Comparison of ENCODE assay signal across 23 cellular contexts in genomic region chr11:58216476-58216875, GRCh38. TPM values are rescaled to one million over a fixed set of nuclear protein-coding genes. Genes with fewer than 3 reads are reported as not detected.
DNase-seq lines count a peak whose midpoint lies in the region; ATAC-seq, FAIRE-seq and TF ChIP-seq lines count a peak whose summit lies in the region.
"Had no signal": no experiment of that assay in that cellular context is flagged by ENCODE, and none has a peak within 500 bp of the region (broad histone marks: within the 10 kb centered on the region; RNA-seq: fewer than 3 reads in every experiment).

No MANE protein-coding gene starts in this region.

- DNase-seq in IMR-90, result no peak
- DNase-seq in endothelial cell of umbilical vein (ENCODE audit: low read depth, low spot score), result no peak
- no peak for DNase-seq in GM13976 (ENCODE audit: low spot score)
- no peak for DNase-seq in RPMI8226
- no peak for DNase-seq in uterus
- DNase-seq: 8988T; C1 segment of cervical spinal cord; Calu3; CD4-positive, alpha-beta memory T cell; COR-L47; DMS53; DMS79 treated with DMSO at 0.1 percent for 48 hours; GOT3; HFFc6 had no signal

- no peak overlapping the region for H4K91ac ChIP-seq in IMR-90 (ENCODE audit: insufficient read depth, low read depth, low read length)

- no peak overlapping the region for H2BK15ac ChIP-seq in IMR-90 (ENCODE audit: low read depth, low read length)

- H2BK120ac ChIP-seq in IMR-90 (ENCODE audit: low read depth, low read length), result no peak overlapping the region

- no peak overlapping the region for H4K5ac ChIP-seq in IMR-90 (ENCODE audit: low read depth, low read length)

- H3K56ac ChIP-seq in IMR-90 (ENCODE audit: extremely low read depth, insufficient read depth, low read length), result no peak overlapping the region

- FAIRE-seq in A204.1 (lab: Jason Lieb, UNC) (peak; percentile 21), endothelial cell of umbilical vein (lab: Jason Lieb, UNC) (peak; percentile 18)
- FAIRE-seq: GM12892, GM19239, H54 had no signal

- no peaks in the 10 kb centered on the region for H3K9me1 ChIP-seq in IMR-90 (ENCODE audit: insufficient read depth, low read length)
- H3K9me1 ChIP-seq in endothelial cell of umbilical vein (replicated peaks; ENCODE audit: control insufficient read depth, extremely low read depth, insufficient read depth, low read length), result no peaks in the 10 kb centered on the region

- intact Hi-C loops in IMR-90 (cut with micrococcal nuclease), result no loop called here
- intact Hi-C loops in endothelial cell of umbilical vein (cut with micrococcal nuclease), result no loop called here
- intact Hi-C loops in uterus (cut with DNase I; ENCODE audit: low total_unique reads), result no loop called here

- H3K23ac ChIP-seq in IMR-90 (ENCODE audit: low read depth, low read length), result no peak overlapping the region

- H3K9me3 ChIP-seq in IMR-90 (ENCODE audit: control insufficient read depth, insufficient read depth, low read length) (no peaks in the 10 kb centered on the region), endothelial cell of umbilical vein (replicated peaks; ENCODE audit: control insufficient read depth, insufficient read depth, low read length) (no peaks in the 10 kb centered on the region), uterus (no peaks in the 10 kb centered on the region)
- H3K9me3 ChIP-seq: HAP-1 had no signal

- CTCF ChIA-PET in IMR-90 (lab: Yijun Ruan, JAX) (no interaction called here), endothelial cell of umbilical vein (lab: Charles Lee) (no interaction called here)

- no peaks in the 10 kb centered on the region for H3K79me2 ChIP-seq in endothelial cell of umbilical vein (ENCODE audit: control insufficient read depth, insufficient read depth, low read length)

- dilution Hi-C loops in IMR-90 (cut with HindIII; ENCODE audit: low sequenced_read_pairs, unreplicated experiment) (no loop called here), endothelial cell of umbilical vein (cut with MboI; ENCODE audit: extremely low pct_ligation_motif_present, low sequenced_read_pairs) (no loop called here)

- H3K4ac ChIP-seq in IMR-90 (ENCODE audit: low read depth, low read length), result no peak overlapping the region

- no peak for TF ChIP-seq POLR2A in IMR-90 (IDR thresholded peaks at IDR 0.05; ENCODE audit: low read depth, low read length)
- no peak for TF ChIP-seq POLR2A in endothelial cell of umbilical vein (IDR thresholded peaks at IDR 0.05; ENCODE audit: low read depth, low read length)
- no peak for TF ChIP-seq POLR2A in uterus (IDR thresholded peaks at IDR 0.05)

- H3K14ac ChIP-seq in IMR-90 (replicated peaks; ENCODE audit: low read depth, low read length), result no peak overlapping the region

- H3K27ac ChIP-seq in IMR-90 (ENCODE audit: insufficient read depth, low read length), result no peak overlapping the region
- H3K27ac ChIP-seq in endothelial cell of umbilical vein (ENCODE audit: insufficient read depth, low read depth, low read length), result no peak overlapping the region
- no peak overlapping the region for H3K27ac ChIP-seq in uterus

- H3K9ac ChIP-seq in IMR-90 (ENCODE audit: low read depth, low read length) (no peak overlapping the region), endothelial cell of umbilical vein (replicated peaks; ENCODE audit: extremely low read depth, insufficient read depth, low read length) (no peak overlapping the region)

- BruUV-seq in IMR-90 (replicated peaks; lab: Mats Ljungman, UMichigan) (no TSS peak), endothelial cell of umbilical vein (replicated peaks; lab: Mats Ljungman, UMichigan) (no TSS peak)

- H4K8ac ChIP-seq in IMR-90 (ENCODE audit: low read depth in 2 of 2, low read length in 2 of 2), result no peak overlapping the region

- H3K4me3 ChIP-seq in IMR-90 (ENCODE audit: insufficient read depth, low read depth, low read length) (no peak overlapping the region), endothelial cell of umbilical vein (replicated peaks in 1 of 3; ENCODE audit: insufficient read depth in 1 of 3, low read depth in 1 of 3, low read length in 3 of 3) (no peak overlapping the region), uterus (no peak overlapping the region)
- H3K4me3 ChIP-seq: HAP-1 had no signal

- H3K36me3 ChIP-seq in IMR-90 (ENCODE audit: control insufficient read depth, insufficient read depth, low read length) (no peaks in the 10 kb centered on the region), endothelial cell of umbilical vein (ENCODE audit: control insufficient read depth in 2 of 2, extremely low read depth in 1 of 2, insufficient read depth in 2 of 2, low read length in 2 of 2) (no peaks in the 10 kb centered on the region), uterus (no peaks in the 10 kb centered on the region)
- H3K36me3 ChIP-seq: HAP-1 had no signal

- POLR2A ChIA-PET in IMR-90 (lab: Charles Lee; ENCODE audit: unreplicated experiment), result no interaction called here
- POLR2A ChIA-PET in endothelial cell of umbilical vein (lab: Charles Lee), result no interaction called here

- no peak for TF ChIP-seq RAD21 in IMR-90 (IDR thresholded peaks at IDR 0.05; ENCODE audit: low read length)

- TF ChIP-seq CTCF in IMR-90 (conservative IDR thresholded peaks at IDR 0.05; ENCODE audit: low read depth, low read length), result no peak
- no peak for TF ChIP-seq CTCF in endothelial cell of umbilical vein (IDR thresholded peaks at IDR 0.05; ENCODE audit: extremely low read depth in 1 of 2, insufficient read depth in 1 of 2, low read depth in 1 of 2, low read length in 2 of 2)
- no peak for TF ChIP-seq CTCF in GM13976 (IDR thresholded peaks at IDR 0.05; ENCODE audit: borderline replicate concordance, control extremely low read depth, extremely low read depth, insufficient read depth, missing control alignments)
- no peak for TF ChIP-seq CTCF in uterus (IDR thresholded peaks at IDR 0.05)

- no peak overlapping the region for H2AK5ac ChIP-seq in IMR-90 (ENCODE audit: low read depth, low read length)

- no peak overlapping the region for H3K18ac ChIP-seq in IMR-90 (ENCODE audit: low read depth, low read length)

- H2AK9ac ChIP-seq in IMR-90 (replicated peaks; ENCODE audit: low read depth, low read length, poor library complexity), result no peak overlapping the region

- ATAC-seq in IMR-90 (ENCODE audit: low read depth), result no peak

- no peak overlapping the region for H2BK5ac ChIP-seq in IMR-90 (ENCODE audit: low read depth, low read length, poor library complexity, severe bottlenecking)

- H2AFZ ChIP-seq in IMR-90 (replicated peaks; ENCODE audit: low read length, poor library complexity) (no peak overlapping the region), endothelial cell of umbilical vein (ENCODE audit: low read depth, low read length) (no peak overlapping the region)

- no peaks in the 10 kb centered on the region for H3K79me1 ChIP-seq in IMR-90 (ENCODE audit: low read depth in 1 of 2, low read length in 2 of 2)

- H3K4me2 ChIP-seq in IMR-90 (ENCODE audit: low read depth, low read length) (no peak overlapping the region), endothelial cell of umbilical vein (ENCODE audit: insufficient read depth, low read length) (no peak overlapping the region)

- H4K20me1 ChIP-seq in IMR-90 (ENCODE audit: insufficient read depth, low read length) (no peaks in the 10 kb centered on the region), endothelial cell of umbilical vein (replicated peaks; ENCODE audit: control insufficient read depth, extremely low read depth, insufficient read depth, low read length) (no peaks in the 10 kb centered on the region)

- in situ Hi-C loops in IMR-90 (cut with MboI; ENCODE audit: low sequenced_read_pairs), result no loop called here
- in situ Hi-C loops in GM13976 (cut with MboI; ENCODE audit: low sequenced_read_pairs, unreplicated experiment), result no loop called here

- H3K27me3 ChIP-seq in IMR-90 (ENCODE audit: control insufficient read depth, insufficient read depth, low read length) (no peaks in the 10 kb centered on the region), endothelial cell of umbilical vein (ENCODE audit: control insufficient read depth in 2 of 2, insufficient read depth in 2 of 2, low read length in 2 of 2) (no peaks in the 10 kb centered on the region), uterus (no peaks in the 10 kb centered on the region)

- no peak overlapping the region for H2BK20ac ChIP-seq in IMR-90 (ENCODE audit: low read depth, low read length)

- H3K4me1 ChIP-seq in IMR-90 (ENCODE audit: control insufficient read depth, insufficient read depth, low read length) (no peaks in the 10 kb centered on the region), endothelial cell of umbilical vein (ENCODE audit: control insufficient read depth, extremely low read depth, insufficient read depth, low read length) (no peaks in the 10 kb centered on the region), uterus (no peaks in the 10 kb centered on the region)
- H3K4me1 ChIP-seq: HAP-1 had no signal

RNA-seq across cellular contexts. Expression of gene OR1S1, which starts 4.0 kb away (rescaled TPM):
- total RNA-seq in IMR-90 (2012; rRNA removed), result not detected in 2 replicates
- polyA plus RNA-seq in IMR-90 (2012; rRNA removed), result not detected in 2 replicates
- not detected in 2 replicates for polyA plus RNA-seq in IMR-90 (2012; cell fraction: cytosol; rRNA removed)
- polyA plus RNA-seq in IMR-90 (2012; cell fraction: nucleus; rRNA removed; ENCODE audit: low replicate concordance), result not detected in 2 replicates
- total RNA-seq in endothelial cell of umbilical vein, result not detected in 2 replicates
- not detected in 2 replicates for polyA plus RNA-seq in endothelial cell of umbilical vein
- not detected in 2 replicates for polyA plus RNA-seq in endothelial cell of umbilical vein (2011; cell fraction: cytosol; rRNA removed)
- polyA plus RNA-seq in endothelial cell of umbilical vein (2011; cell fraction: nucleus; rRNA removed), result not detected in 2 replicates
- not detected in 2 replicates for polyA plus RNA-seq in endothelial cell of umbilical vein (2012)
- not detected in 2 replicates for polyA minus RNA-seq in endothelial cell of umbilical vein
- polyA minus RNA-seq in endothelial cell of umbilical vein (2011; cell fraction: cytosol; rRNA and poly(A)+ RNA removed), result not detected
- not detected in 2 replicates for polyA minus RNA-seq in endothelial cell of umbilical vein (2011; cell fraction: nucleus; rRNA and poly(A)+ RNA removed)
- not detected for total RNA-seq in uterus
- total RNA-seq: A673; Calu3; CD4-positive, alpha-beta memory T cell; Daoy; G401; HFFc6 had no signal
- polyA plus RNA-seq: BJ; CD4-positive, alpha-beta memory T cell had no signal

RNA-seq across cellular contexts. Expression of gene OR10Q1, which starts 12.2 kb away (rescaled TPM):
- total RNA-seq in IMR-90 (2012; rRNA removed) (not detected in 2 replicates), endothelial cell of umbilical vein (not detected in 2 replicates), uterus (not detected)
- polyA plus RNA-seq in IMR-90 (2012; rRNA removed) (0.07 TPM in 1 of 2 replicates, not detected in the other), endothelial cell of umbilical vein (not detected in 2 replicates)
- polyA plus RNA-seq in IMR-90 (2012; cell fraction: cytosol; rRNA removed), result 0.20 TPM in 1 of 2 replicates, not detected in the other
- 1.8 and 1.9 TPM in 2 replicates for polyA plus RNA-seq in IMR-90 (2012; cell fraction: nucleus; rRNA removed; ENCODE audit: low replicate concordance)
- polyA plus RNA-seq in endothelial cell of umbilical vein (2011; cell fraction: cytosol; rRNA removed), result not detected in 2 replicates
- not detected in 2 replicates for polyA plus RNA-seq in endothelial cell of umbilical vein (2011; cell fraction: nucleus; rRNA removed)
- polyA plus RNA-seq in endothelial cell of umbilical vein (2012), result not detected in 2 replicates
- polyA minus RNA-seq in endothelial cell of umbilical vein, result not detected in 2 replicates
- not detected for polyA minus RNA-seq in endothelial cell of umbilical vein (2011; cell fraction: cytosol; rRNA and poly(A)+ RNA removed)
- polyA minus RNA-seq in endothelial cell of umbilical vein (2011; cell fraction: nucleus; rRNA and poly(A)+ RNA removed), result not detected in 2 replicates
- total RNA-seq: A673; Calu3; CD4-positive, alpha-beta memory T cell; Daoy; G401; HFFc6 had no signal
- polyA plus RNA-seq: BJ; CD4-positive, alpha-beta memory T cell had no signal

RNA-seq across cellular contexts. Expression of gene OR1S2, which starts 12.5 kb away (rescaled TPM):
- total RNA-seq in IMR-90 (2012; rRNA removed) (not detected in 2 replicates), endothelial cell of umbilical vein (not detected in 2 replicates), uterus (not detected)
- polyA plus RNA-seq in IMR-90 (2012; rRNA removed) (not detected in 2 replicates), endothelial cell of umbilical vein (not detected in 2 replicates)
- not detected in 2 replicates for polyA plus RNA-seq in IMR-90 (2012; cell fraction: cytosol; rRNA removed)
- not detected in 2 replicates for polyA plus RNA-seq in IMR-90 (2012; cell fraction: nucleus; rRNA removed; ENCODE audit: low replicate concordance)
- not detected in 2 replicates for polyA plus RNA-seq in endothelial cell of umbilical vein (2011; cell fraction: cytosol; rRNA removed)
- polyA plus RNA-seq in endothelial cell of umbilical vein (2011; cell fraction: nucleus; rRNA removed), result not detected in 2 replicates
- polyA plus RNA-seq in endothelial cell of umbilical vein (2012), result not detected in 2 replicates
- polyA minus RNA-seq in endothelial cell of umbilical vein, result not detected in 2 replicates
- polyA minus RNA-seq in endothelial cell of umbilical vein (2011; cell fraction: cytosol; rRNA and poly(A)+ RNA removed), result not detected
- not detected in 2 replicates for polyA minus RNA-seq in endothelial cell of umbilical vein (2011; cell fraction: nucleus; rRNA and poly(A)+ RNA removed)
- total RNA-seq: A673; Calu3; CD4-positive, alpha-beta memory T cell; Daoy; G401; HFFc6 had no signal
- polyA plus RNA-seq: BJ; CD4-positive, alpha-beta memory T cell had no signal

RNA-seq across cellular contexts. Expression of gene OR9Q2, which starts 27.6 kb away (rescaled TPM):
- total RNA-seq in IMR-90 (2012; rRNA removed) (not detected in 2 replicates), endothelial cell of umbilical vein (not detected in 2 replicates), uterus (not detected)
- polyA plus RNA-seq in IMR-90 (2012; rRNA removed) (not detected in 2 replicates), endothelial cell of umbilical vein (not detected in 2 replicates)
- polyA plus RNA-seq in IMR-90 (2012; cell fraction: cytosol; rRNA removed), result not detected in 2 replicates
- polyA plus RNA-seq in IMR-90 (2012; cell fraction: nucleus; rRNA removed; ENCODE audit: low replicate concordance), result not detected in 2 replicates
- not detected in 2 replicates for polyA plus RNA-seq in endothelial cell of umbilical vein (2011; cell fraction: cytosol; rRNA removed)
- not detected in 2 replicates for polyA plus RNA-seq in endothelial cell of umbilical vein (2011; cell fraction: nucleus; rRNA removed)
- not detected in 2 replicates for polyA plus RNA-seq in endothelial cell of umbilical vein (2012)
- 0.30 and 0.34 TPM in 2 replicates for polyA minus RNA-seq in endothelial cell of umbilical vein
- not detected for polyA minus RNA-seq in endothelial cell of umbilical vein (2011; cell fraction: cytosol; rRNA and poly(A)+ RNA removed)
- not detected in 2 replicates for polyA minus RNA-seq in endothelial cell of umbilical vein (2011; cell fraction: nucleus; rRNA and poly(A)+ RNA removed)
- total RNA-seq: A673; Calu3; CD4-positive, alpha-beta memory T cell; Daoy; G401; HFFc6 had no signal
- polyA plus RNA-seq: BJ; CD4-positive, alpha-beta memory T cell had no signal

RNA-seq across cellular contexts. Expression of gene OR10W1, which starts 51.6 kb away (rescaled TPM):
- total RNA-seq in IMR-90 (2012; rRNA removed), result not detected in 2 replicates
- polyA plus RNA-seq in IMR-90 (2012; rRNA removed), result not detected in 2 replicates
- not detected in 2 replicates for polyA plus RNA-seq in IMR-90 (2012; cell fraction: cytosol; rRNA removed)
- 0.05 TPM in 1 of 2 replicates, not detected in the other for polyA plus RNA-seq in IMR-90 (2012; cell fraction: nucleus; rRNA removed; ENCODE audit: low replicate concordance)
- not detected in 2 replicates for total RNA-seq in endothelial cell of umbilical vein
- not detected in 2 replicates for polyA plus RNA-seq in endothelial cell of umbilical vein
- not detected in 2 replicates for polyA plus RNA-seq in endothelial cell of umbilical vein (2011; cell fraction: cytosol; rRNA removed)
- polyA plus RNA-seq in endothelial cell of umbilical vein (2011; cell fraction: nucleus; rRNA removed), result not detected in 2 replicates
- not detected in 2 replicates for polyA plus RNA-seq in endothelial cell of umbilical vein (2012)
- polyA minus RNA-seq in endothelial cell of umbilical vein, result not detected in 2 replicates
- not detected for polyA minus RNA-seq in endothelial cell of umbilical vein (2011; cell fraction: cytosol; rRNA and poly(A)+ RNA removed)
- polyA minus RNA-seq in endothelial cell of umbilical vein (2011; cell fraction: nucleus; rRNA and poly(A)+ RNA removed), result not detected in 2 replicates
- total RNA-seq in uterus, result not detected
- total RNA-seq: A673; Calu3; CD4-positive, alpha-beta memory T cell; Daoy; G401; HFFc6 had no signal
- polyA plus RNA-seq: BJ; CD4-positive, alpha-beta memory T cell had no signal
